In the genomic region with DNA sequence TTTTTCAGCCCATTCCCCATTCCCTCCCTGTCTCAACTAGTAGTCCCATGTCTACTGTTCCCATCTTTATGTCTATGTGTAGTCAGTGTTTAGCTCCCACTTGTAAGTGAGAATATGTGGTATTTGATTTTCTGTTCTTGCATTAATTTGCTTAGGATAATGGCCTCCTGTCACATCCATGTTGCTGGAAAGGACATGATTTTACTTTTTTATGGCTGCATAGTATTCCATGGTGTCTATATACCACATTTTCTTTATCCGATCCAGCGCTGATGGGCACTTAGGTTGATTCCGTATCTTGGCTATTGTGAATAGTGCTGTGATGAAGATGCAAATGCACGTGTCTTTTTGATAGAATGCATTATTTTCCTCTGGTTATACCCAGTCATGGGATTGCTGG, we compare ENCODE assay signal across 25 cellular contexts.
"Had no signal": no experiment of that assay in that cellular context is flagged by ENCODE, and none has a peak within 500 bp of the region (broad histone marks: within the 10 kb centered on the region; RNA-seq: fewer than 3 reads in every experiment).

No MANE protein-coding gene starts in this region.

- ATAC-seq: effector memory CD8-positive, alpha-beta T cell; esophagus mucosa; gastrocnemius medialis; left colon; left lobe of liver; lower lobe of right lung; naive thymus-derived CD4-positive, alpha-beta T cell; natural killer cell had no signal

- H3K9me3 ChIP-seq: esophagus squamous epithelium, gastrocnemius medialis, heart right ventricle, lower lobe of right lung had no signal

- FAIRE-seq: colon, endometrium, islet of Langerhans had no signal

- H3K4me3 ChIP-seq: coronary artery, esophagus squamous epithelium, gastrocnemius medialis, heart right ventricle, lower lobe of right lung had no signal

- DNase-seq: effector CD8-positive, alpha-beta T cell; effector memory CD8-positive, alpha-beta T cell; endodermal cell; erythroblast; esophagus squamous epithelium; foreskin fibroblast; foreskin melanocyte; gastrocnemius medialis; glutamatergic neuron; head of caudate nucleus; heart right ventricle; hippocampal formation; left colon; left ventricle myocardium superior; lower lobe of right lung; mesendoderm; midbrain; naive thymus-derived CD4-positive, alpha-beta T cell; natural killer cell had no signal

- H3K27me3 ChIP-seq: esophagus squamous epithelium, gastrocnemius medialis, heart right ventricle had no signal

- H3K36me3 ChIP-seq: esophagus squamous epithelium, gastrocnemius medialis, heart right ventricle, lower lobe of right lung had no signal

- H3K27ac ChIP-seq: coronary artery, lower lobe of right lung had no signal
